Comparison of ENCODE assay signal across 10 cellular contexts in genomic region chr10:18400911-18401260, GRCh38.
DNase-seq lines count a peak whose midpoint lies in the region; ATAC-seq and TF ChIP-seq lines count a peak whose summit lies in the region.
"Had no signal": no experiment of that assay in that cellular context is flagged by ENCODE, and none has a peak within 500 bp of the region (broad histone marks: within the 10 kb centered on the region; RNA-seq: fewer than 3 reads in every experiment).

No MANE protein-coding gene starts in this region.

- no peaks in the 10 kb centered on the region for H3K9me3 ChIP-seq in fibroblast of lung (ENCODE audit: control insufficient read depth, insufficient read depth, low read depth, low read length)

- H3K27ac ChIP-seq in fibroblast of lung (ENCODE audit: insufficient read depth, low read length): no peak overlapping the region

- ATAC-seq in HG02763 (IDR thresholded peaks at IDR 0.05; ENCODE audit: unreplicated experiment): no peak
- ATAC-seq: activated CD8-positive, alpha-beta T cell treated with anti-CD3 and anti-CD28 coated beads, Interleukin-2, amount 10 ng/mL, durations not matched to agents 7 days and 5 days had no signal

- DNase-seq in NCI-H1417 (lab: John Stamatoyannopoulos, UW): peak in 2 of 3 experiments; percentile 2 to 25
- DNase-seq in NCI-H1417 treated with DMSO at 0.1 percent for 48 hours (lab: John Stamatoyannopoulos, UW): no peak
- peak; percentile 61 for DNase-seq in NCI-H526 treated with DMSO at 0.1 percent for 48 hours (lab: John Stamatoyannopoulos, UW)
- no peak for DNase-seq in fibroblast of lung (ENCODE audit: low read depth in 2 of 2)
- DNase-seq in retina: peak; percentile 64
- no peak for DNase-seq in dedifferentiated amniotic fluid mesenchymal stem cell (ENCODE audit: extremely low spot score)
- DNase-seq in KBM-7: no peak
- DNase-seq: activated CD8-positive, alpha-beta T cell treated with anti-CD3 and anti-CD28 coated beads, Interleukin-2, amount 10 ng/mL, durations not matched to agents 7 days and 5 days; stimulated activated CD4-positive, alpha-beta T cell treated with anti-CD3 and anti-CD28 coated beads, Interleukin-1b, Interleukin-23, amount 100 ng/mL, for 48 hours had no signal

- no peaks in the 10 kb centered on the region for H4K20me1 ChIP-seq in fibroblast of lung (ENCODE audit: control insufficient read depth, extremely low read depth, insufficient read depth, low read length)

- in situ Hi-C loops in KBM-7 (cut with MboI; ENCODE audit: low pct_unique_long_range_greater_than_20kb, low sequenced_read_pairs): no loop called here

- peak overlapping the region in 2 of 4 experiments; percentile 18 to 57 for H3K4me3 ChIP-seq in fibroblast of lung (replicated peaks in 1 of 4; ENCODE audit: control extremely low read depth in 1 of 4, insufficient read depth in 1 of 4, low read depth in 3 of 4, low read length in 4 of 4)

- H3K4me1 ChIP-seq in fibroblast of lung (ENCODE audit: control insufficient read depth, extremely low read depth, insufficient read depth, low read length): no peaks in the 10 kb centered on the region

- TF ChIP-seq CTCF in fibroblast of lung (conservative IDR thresholded peaks at IDR 0.05 in 1 of 2, IDR thresholded peaks at IDR 0.05 in 1 of 2; ENCODE audit: low read depth in 1 of 2, low read length in 2 of 2): no peak

- peak overlapping the region; percentile 64 for H3K4me2 ChIP-seq in fibroblast of lung (ENCODE audit: extremely low read depth, insufficient read depth, low read length)

- H3K79me2 ChIP-seq in fibroblast of lung (ENCODE audit: control insufficient read depth, insufficient read depth, low read length): no peaks in the 10 kb centered on the region

- H3K27me3 ChIP-seq in fibroblast of lung (ENCODE audit: control insufficient read depth, insufficient read depth, low read length): no peaks in the 10 kb centered on the region

- H3K9ac ChIP-seq in fibroblast of lung (ENCODE audit: insufficient read depth, low read length): no peak overlapping the region

- no peak overlapping the region for H2AFZ ChIP-seq in fibroblast of lung (ENCODE audit: low read length)

- H3K36me3 ChIP-seq in fibroblast of lung (ENCODE audit: control insufficient read depth, insufficient read depth, low read length): no peaks in the 10 kb centered on the region

Comparison
In these comparisons a context has a peak if more than half of its experiments do, and no peak if none do; other contexts are left out.
1. DNase-seq: peak in NCI-H1417 (2 of 3), NCI-H526 treated with DMSO at 0.1 percent for 48 hours (single experiment) and retina (single experiment); none in NCI-H1417 treated with DMSO at 0.1 percent for 48 hours (single experiment), fibroblast of lung (0 of 2), dedifferentiated amniotic fluid mesenchymal stem cell (single experiment) and KBM-7 (single experiment).